ENCODE assay signal across 1 cellular context in genomic region chr1:67332653-67333529, GRCh38.
TF ChIP-seq lines count a peak whose summit lies in the region.

No MANE protein-coding gene starts in this region.

TF ChIP-seq in GM23338, 12 proteins besides CTCF, POLR2A, EP300 and RAD21 (continued from another document):
- TF ChIP-seq CREB1 (CRISPR knock-in tag; IDR thresholded peaks at IDR 0.05; ENCODE audit: low read depth) (no peak), ZNF114 (CRISPR knock-in tag; IDR thresholded peaks at IDR 0.05) (no peak), EZH2phosphoT487 (IDR thresholded peaks at IDR 0.05; ENCODE audit: unreplicated experiment) (no peak), REST (IDR thresholded peaks at IDR 0.05; ENCODE audit: unreplicated experiment) (no peak)
